Comparison of ENCODE assay signal across 29 cellular contexts in the genomic region with DNA sequence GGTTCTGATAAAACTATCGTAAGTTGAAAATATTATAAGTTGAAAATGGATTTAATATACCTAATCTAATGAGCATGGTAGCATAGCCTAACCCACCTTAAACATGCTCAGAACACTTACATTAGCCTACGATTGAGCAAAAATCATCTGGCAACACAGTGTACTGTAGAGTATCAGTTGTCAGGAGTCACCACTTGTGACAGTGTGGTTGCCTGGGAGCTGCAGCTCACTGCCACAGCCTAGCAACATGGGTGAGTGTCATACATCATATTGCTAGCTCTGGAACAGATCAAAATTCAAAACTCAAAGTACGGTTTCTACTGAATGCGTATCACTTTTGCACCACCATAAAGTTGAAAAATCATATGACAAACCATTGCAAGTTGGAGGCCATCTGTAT.
"Had no signal": no experiment of that assay in that cellular context is flagged by ENCODE, and none has a peak within 500 bp of the region (broad histone marks: within the 10 kb centered on the region; RNA-seq: fewer than 3 reads in every experiment).

No MANE protein-coding gene starts in this region.

- H3K27me3 Mint-ChIP-seq: activated CD4-positive, alpha-beta memory T cell treated with anti-CD3 and anti-CD28 coated beads, Interleukin-2, amount 10 ng/mL, durations not matched to agents 7 days and 5 days; activated CD8-positive, alpha-beta memory T cell treated with anti-CD3 and anti-CD28 coated beads, Interleukin-2, amount 10 ng/mL, durations not matched to agents 7 days and 5 days; activated naive CD8-positive, alpha-beta T cell treated with anti-CD3 and anti-CD28 coated beads for 36 hours; activated T-helper 17 cell treated with anti-CD3 and anti-CD28 coated beads, Interleukin-2, amount 50 U/mL, for 72 hours had no signal

- DNase-seq: activated CD4-positive, alpha-beta memory T cell treated with anti-CD3 and anti-CD28 coated beads, Interleukin-2, amount 10 ng/mL, durations not matched to agents 7 days and 5 days; activated CD4-positive, alpha-beta T cell treated with anti-CD3 and anti-CD28 coated beads for 1 hour; activated CD4-positive, alpha-beta T cell treated with anti-CD3 and anti-CD28 coated beads for 48 hours; activated CD4-positive, CD25-positive, alpha-beta regulatory T cell; activated CD8-positive, alpha-beta memory T cell treated with anti-CD3 and anti-CD28 coated beads for 24 hours; activated CD8-positive, alpha-beta memory T cell treated with anti-CD3 and anti-CD28 coated beads, Interleukin-2, amount 10 ng/mL, durations not matched to agents 7 days and 5 days; activated CD8-positive, alpha-beta memory T cell treated with anti-CD3 and anti-CD28 coated beads, Interleukin-2, amount 50 U/mL, for 48 hours; activated effector memory CD4-positive, alpha-beta T cell treated with anti-CD3 and anti-CD28 coated beads, Interleukin-2, amount 50 U/mL, for 16 hours; activated naive CD4-positive, alpha-beta T cell; activated naive CD4-positive, alpha-beta T cell treated with anti-CD3 and anti-CD28 coated beads, Interleukin-2, amount 50 U/mL, for 16 hours; activated naive CD8-positive, alpha-beta T cell treated with anti-CD3 and anti-CD28 coated beads for 36 hours; activated T-cell treated with anti-CD3 and anti-CD28 coated beads, Interleukin-2, amount 50 U/mL, for 48 hours; amniotic stem cell; aorta; brain microvascular endothelial cell; central memory CD4-positive, alpha-beta T cell; MM.1S; MV-4-11; NCI-H1092; NCI-H187 treated with DMSO at 0.1 percent for 48 hours; NCI-H2081; NCI-H2171; NCI-H510A treated with DMSO at 0.1 percent for 48 hours; NCI-H526 treated with DMSO at 0.1 percent for 48 hours; Right ventricle myocardium superior; T1000; WERI-Rb-1 had no signal

- H3K27ac Mint-ChIP-seq: activated CD4-positive, alpha-beta memory T cell treated with anti-CD3 and anti-CD28 coated beads, Interleukin-2, amount 10 ng/mL, durations not matched to agents 7 days and 5 days; activated CD8-positive, alpha-beta memory T cell treated with anti-CD3 and anti-CD28 coated beads, Interleukin-2, amount 10 ng/mL, durations not matched to agents 7 days and 5 days; activated naive CD8-positive, alpha-beta T cell treated with anti-CD3 and anti-CD28 coated beads for 36 hours; activated T-helper 17 cell treated with anti-CD3 and anti-CD28 coated beads, Interleukin-2, amount 50 U/mL, for 72 hours had no signal

- ATAC-seq: activated CD8-positive, alpha-beta memory T cell treated with anti-CD3 and anti-CD28 coated beads, Interleukin-2, amount 10 ng/mL, durations not matched to agents 7 days and 5 days; activated T-helper 17 cell treated with anti-CD3 and anti-CD28 coated beads, Interleukin-2, amount 50 U/mL, for 72 hours had no signal

- H3K4me1 Mint-ChIP-seq: activated CD4-positive, alpha-beta memory T cell treated with anti-CD3 and anti-CD28 coated beads, Interleukin-2, amount 10 ng/mL, durations not matched to agents 7 days and 5 days; activated CD8-positive, alpha-beta memory T cell treated with anti-CD3 and anti-CD28 coated beads, Interleukin-2, amount 10 ng/mL, durations not matched to agents 7 days and 5 days; activated naive CD8-positive, alpha-beta T cell treated with anti-CD3 and anti-CD28 coated beads for 36 hours; activated T-helper 17 cell treated with anti-CD3 and anti-CD28 coated beads, Interleukin-2, amount 50 U/mL, for 72 hours had no signal

- H3K4me3 Mint-ChIP-seq: activated CD4-positive, alpha-beta memory T cell treated with anti-CD3 and anti-CD28 coated beads, Interleukin-2, amount 10 ng/mL, durations not matched to agents 7 days and 5 days; activated CD8-positive, alpha-beta memory T cell treated with anti-CD3 and anti-CD28 coated beads, Interleukin-2, amount 10 ng/mL, durations not matched to agents 7 days and 5 days; activated naive CD8-positive, alpha-beta T cell treated with anti-CD3 and anti-CD28 coated beads for 36 hours; activated T-helper 17 cell treated with anti-CD3 and anti-CD28 coated beads, Interleukin-2, amount 50 U/mL, for 72 hours had no signal

- H3K36me3 ChIP-seq: brain microvascular endothelial cell, WERI-Rb-1 had no signal

- H3K9me3 Mint-ChIP-seq: activated CD4-positive, alpha-beta memory T cell treated with anti-CD3 and anti-CD28 coated beads, Interleukin-2, amount 10 ng/mL, durations not matched to agents 7 days and 5 days; activated naive CD8-positive, alpha-beta T cell treated with anti-CD3 and anti-CD28 coated beads for 36 hours; activated T-helper 17 cell treated with anti-CD3 and anti-CD28 coated beads, Interleukin-2, amount 50 U/mL, for 72 hours had no signal

- H3K27me3 ChIP-seq: brain microvascular endothelial cell had no signal

- H3K4me3 ChIP-seq: SK-N-MC had no signal

- H3K36me3 Mint-ChIP-seq: activated CD8-positive, alpha-beta memory T cell treated with anti-CD3 and anti-CD28 coated beads, Interleukin-2, amount 10 ng/mL, durations not matched to agents 7 days and 5 days; activated naive CD8-positive, alpha-beta T cell treated with anti-CD3 and anti-CD28 coated beads for 36 hours had no signal
